Comparison of ENCODE assay signal across 24 cellular contexts in genomic region chr1:47574451-47575165, GRCh38.
"Had no signal": no experiment of that assay in that cellular context is flagged by ENCODE, and none has a peak within 500 bp of the region (broad histone marks: within the 10 kb centered on the region; RNA-seq: fewer than 3 reads in every experiment).

No MANE protein-coding gene starts in this region.

- H3K4me3 Mint-ChIP-seq: effector memory CD8-positive, alpha-beta T cell; mesothelial cell of epicardium; naive B cell; natural killer cell treated with Interleukin-12 subunit alpha and Interleukin-12 subunit beta and Interleukin-15 and Interleukin-18, amount 100 ng/mL, for 72 hours; neural progenitor cell; stimulated activated naive B cell treated with anti-CD40 and anti-IgM and Interleukin-4, amounts not matched to agents 10 μg/mL and 1 μg/mL and 100 μg/mL, for 72 hours; stimulated activated naive CD8-positive, alpha-beta T cell treated with anti-CD3 and anti-CD28 coated beads, Interleukin-15, Interleukin-2, amounts not matched to agents 100 ng/mL and 50 ng/mL, for 24 hours had no signal

- FAIRE-seq: frontal cortex, kidney had no signal

- H3K4me1 ChIP-seq: psoas muscle had no signal

- H3K27ac ChIP-seq: colonic mucosa, neural progenitor cell, psoas muscle, sigmoid colon, thoracic aorta, tibial nerve, upper lobe of left lung, vagina had no signal

- H3K4me2 ChIP-seq: neural progenitor cell had no signal

- H3K27ac Mint-ChIP-seq: effector memory CD8-positive, alpha-beta T cell; mesothelial cell of epicardium; naive B cell; natural killer cell treated with Interleukin-12 subunit alpha and Interleukin-12 subunit beta and Interleukin-15 and Interleukin-18, amount 100 ng/mL, for 72 hours; neural progenitor cell; stimulated activated naive B cell treated with anti-CD40 and anti-IgM and Interleukin-4, amounts not matched to agents 10 μg/mL and 1 μg/mL and 100 μg/mL, for 72 hours; stimulated activated naive CD8-positive, alpha-beta T cell treated with anti-CD3 and anti-CD28 coated beads, Interleukin-15, Interleukin-2, amounts not matched to agents 100 ng/mL and 50 ng/mL, for 24 hours had no signal

- H2AFZ ChIP-seq: neural progenitor cell had no signal

- H3K36me3 ChIP-seq: colonic mucosa, neural progenitor cell, sigmoid colon, thoracic aorta, tibial nerve, upper lobe of left lung, vagina had no signal

- H3K9me3 ChIP-seq: colonic mucosa, mucosa of descending colon, psoas muscle, sigmoid colon, thoracic aorta, tibial nerve, upper lobe of left lung, vagina had no signal

- H3K36me3 Mint-ChIP-seq: mesothelial cell of epicardium; naive B cell; natural killer cell treated with Interleukin-12 subunit alpha and Interleukin-12 subunit beta and Interleukin-15 and Interleukin-18, amount 100 ng/mL, for 72 hours; neural progenitor cell; stimulated activated naive B cell treated with anti-CD40 and anti-IgM and Interleukin-4, amounts not matched to agents 10 μg/mL and 1 μg/mL and 100 μg/mL, for 72 hours had no signal

- DNase-seq: colonic mucosa; effector memory CD8-positive, alpha-beta T cell; head of caudate nucleus; kidney; mesenchymal stem cell; mucosa of descending colon; naive B cell; nucleus accumbens; psoas muscle; right cardiac atrium; sigmoid colon; stimulated activated CD4-positive, alpha-beta T cell treated with anti-CD3 and anti-CD28 coated beads, Interleukin-15, amount 100 ng/mL, for 24 hours; stimulated activated CD4-positive, alpha-beta T cell treated with anti-CD3 and anti-CD28 coated beads, Interleukin-2, amount 100 ng/mL, for 48 hours; stimulated activated naive B cell treated with anti-CD40 and anti-IgM and Interleukin-4, amounts not matched to agents 10 μg/mL and 1 μg/mL and 100 μg/mL, for 72 hours; upper lobe of left lung had no signal

- H3K9me3 Mint-ChIP-seq: effector memory CD8-positive, alpha-beta T cell; mesothelial cell of epicardium; naive B cell; natural killer cell treated with Interleukin-12 subunit alpha and Interleukin-12 subunit beta and Interleukin-15 and Interleukin-18, amount 100 ng/mL, for 72 hours; neural progenitor cell; stimulated activated naive B cell treated with anti-CD40 and anti-IgM and Interleukin-4, amounts not matched to agents 10 μg/mL and 1 μg/mL and 100 μg/mL, for 72 hours; stimulated activated naive CD8-positive, alpha-beta T cell treated with anti-CD3 and anti-CD28 coated beads, Interleukin-15, Interleukin-2, amounts not matched to agents 100 ng/mL and 50 ng/mL, for 24 hours had no signal

- H3K4me1 Mint-ChIP-seq: naive B cell; stimulated activated naive B cell treated with anti-CD40 and anti-IgM and Interleukin-4, amounts not matched to agents 10 μg/mL and 1 μg/mL and 100 μg/mL, for 72 hours had no signal

- ATAC-seq: effector memory CD8-positive, alpha-beta T cell; left lobe of liver; mucosa of descending colon; natural killer cell treated with Interleukin-12 subunit alpha and Interleukin-12 subunit beta and Interleukin-15 and Interleukin-18, amount 100 ng/mL, for 72 hours; psoas muscle; right cardiac atrium; stimulated activated naive B cell treated with anti-CD40 and anti-IgM and Interleukin-4, amounts not matched to agents 10 μg/mL and 1 μg/mL and 100 μg/mL, for 72 hours had no signal

- H3K9ac ChIP-seq: neural progenitor cell had no signal

- H3K4me3 ChIP-seq: colonic mucosa, mucosa of descending colon, neural progenitor cell, psoas muscle, sigmoid colon, thoracic aorta, tibial nerve, upper lobe of left lung, vagina had no signal

- H3K27me3 ChIP-seq: colonic mucosa, neural progenitor cell, tibial nerve, upper lobe of left lung, vagina had no signal
